1 cellular context compared by ENCODE assay signal in genomic region chr5:119356384-119357188, GRCh38.
TF ChIP-seq lines count a peak whose summit lies in the region.

No MANE protein-coding gene starts in this region.

TF ChIP-seq in GM12878, 131 proteins besides CTCF, POLR2A, EP300 and RAD21 (continued from another document):
- no peak for TF ChIP-seq SREBF2 (IDR thresholded peaks at IDR 0.05; ENCODE audit: low read length)
- TF ChIP-seq RELA (IDR thresholded peaks at IDR 0.05; ENCODE audit: borderline replicate concordance, partially characterized antibody): no peak
- TF ChIP-seq BCL11A (IDR thresholded peaks at IDR 0.05; ENCODE audit: low read depth, low read length): no peak
- TF ChIP-seq GABPA (IDR thresholded peaks at IDR 0.05; ENCODE audit: low read depth): no peak
